ENCODE assay signal across 11 cellular contexts in genomic region chr7:8133955-8134733, GRCh38.
DNase-seq lines count a peak whose midpoint lies in the region; ATAC-seq and TF ChIP-seq lines count a peak whose summit lies in the region.
"Had no signal": no experiment of that assay in that cellular context is flagged by ENCODE, and none has a peak within 500 bp of the region (broad histone marks: within the 10 kb centered on the region; RNA-seq: fewer than 3 reads in every experiment).

No MANE protein-coding gene starts in this region.

- no peaks in the 10 kb centered on the region for H3K36me3 ChIP-seq in prostate gland
- H3K36me3 ChIP-seq in mesendoderm (ENCODE audit: control insufficient read depth, insufficient read depth, low read length), result no peaks in the 10 kb centered on the region
- H3K36me3 ChIP-seq: cardiac muscle cell, thoracic aorta had no signal

- no peak overlapping the region for H3K56ac ChIP-seq in mesendoderm (ENCODE audit: low read length)

- POLR2A ChIA-PET in CD4-positive, alpha-beta T cell (lab: Charles Lee), result interaction anchor here (0.6 to 3.6 kb wide), 11 partner anchors 9 to 494 kb away, joined by 3 to 36 read pairs (median 4); partner anchors contain the start of genes GLCCI1 and UMAD1

- CTCF ChIA-PET in CD4-positive, alpha-beta T cell (lab: Charles Lee), result interaction anchor here (1.1 to 3.0 kb wide), 3 partner anchors 8 to 166 kb away, joined by 3 to 14 read pairs (median 5); no protein-coding TSS in a partner anchor

- no peak overlapping the region for H3K18ac ChIP-seq in mesendoderm (ENCODE audit: low read length)

- no peak for TF ChIP-seq CTCF in CD4-positive, alpha-beta T cell (IDR thresholded peaks at IDR 0.05)
- TF ChIP-seq CTCF in prostate gland (IDR thresholded peaks at IDR 0.05), result no peak

- H3K9me3 Mint-ChIP-seq in CD4-positive, alpha-beta T cell, result no peaks in the 10 kb centered on the region
- H3K9me3 Mint-ChIP-seq in activated naive CD8-positive, alpha-beta T cell (ENCODE audit: low read depth), result no peaks in the 10 kb centered on the region

- no peaks in the 10 kb centered on the region for H3K79me2 ChIP-seq in mesendoderm (ENCODE audit: control insufficient read depth, insufficient read depth, low read length)

- peak; percentile 33 for ATAC-seq in CD4-positive, alpha-beta T cell (ENCODE audit: poor library complexity)
- ATAC-seq in GM19351 (IDR thresholded peaks at IDR 0.05; ENCODE audit: unreplicated experiment), result peak; percentile 68
- peak; percentile 56 for ATAC-seq in HG03108 (IDR thresholded peaks at IDR 0.05; ENCODE audit: unreplicated experiment)
- ATAC-seq: Panc1 had no signal

- H3K27ac ChIP-seq in CD4-positive, alpha-beta T cell (ENCODE audit: low read depth, low read length), result peak overlapping the region; percentile 79
- H3K27ac ChIP-seq in prostate gland (no peak overlapping the region), mesendoderm (ENCODE audit: low read depth, low read length) (no peak overlapping the region)
- H3K27ac ChIP-seq: cardiac muscle cell, thoracic aorta had no signal

- no peak for TF ChIP-seq POLR2A in prostate gland (IDR thresholded peaks at IDR 0.05)

- no peak overlapping the region for H2BK5ac ChIP-seq in mesendoderm (ENCODE audit: low read length)

- H3K9me3 ChIP-seq in CD4-positive, alpha-beta T cell (ENCODE audit: control insufficient read depth, low read length), result no peaks in the 10 kb centered on the region
- H3K9me3 ChIP-seq in prostate gland, result no peaks in the 10 kb centered on the region
- H3K9me3 ChIP-seq: thoracic aorta had no signal

- no peaks in the 10 kb centered on the region for H3K79me1 ChIP-seq in mesendoderm (ENCODE audit: low read length)

- H4K8ac ChIP-seq in mesendoderm (ENCODE audit: low read depth, low read length), result no peak overlapping the region

- H3K27me3 ChIP-seq in CD4-positive, alpha-beta T cell (ENCODE audit: control insufficient read depth, insufficient read depth, low read length), result no peaks in the 10 kb centered on the region
- H3K27me3 ChIP-seq in prostate gland (replicated peaks; ENCODE audit: insufficient read depth) (no peaks in the 10 kb centered on the region), mesendoderm (ENCODE audit: insufficient read depth, low read length, poor library complexity) (no peaks in the 10 kb centered on the region)

- no peak for DNase-seq in CD4-positive, alpha-beta T cell
- DNase-seq in EL, result no peak
- no peak for DNase-seq in NOMO-1 (lab: John Stamatoyannopoulos, UW; ENCODE audit: unreplicated experiment in 2 of 2)
- DNase-seq in prostate gland (ENCODE audit: low spot score), result no peak
- no peak for DNase-seq in mesendoderm

- H3K36me3 Mint-ChIP-seq in CD4-positive, alpha-beta T cell (ENCODE audit: low read depth), result no peaks in the 10 kb centered on the region
- no peaks in the 10 kb centered on the region for H3K36me3 Mint-ChIP-seq in activated naive CD8-positive, alpha-beta T cell

- H3K4ac ChIP-seq in mesendoderm (ENCODE audit: low read depth, low read length), result no peak overlapping the region

- no peak overlapping the region for H2BK15ac ChIP-seq in mesendoderm (replicated peaks; ENCODE audit: low read depth)

- H3K4me3 Mint-ChIP-seq in CD4-positive, alpha-beta T cell, result peak overlapping the region; percentile 25
- H3K4me3 Mint-ChIP-seq in activated naive CD8-positive, alpha-beta T cell, result peak overlapping the region; percentile 13

- no peak overlapping the region for H3K9ac ChIP-seq in mesendoderm (ENCODE audit: low read length)

- no peak overlapping the region for H4K5ac ChIP-seq in mesendoderm (ENCODE audit: low read length)

- H3K4me1 Mint-ChIP-seq in CD4-positive, alpha-beta T cell (ENCODE audit: low read depth), result peaks cover 79% of the 10 kb centered on the region
- H3K4me1 Mint-ChIP-seq in activated naive CD8-positive, alpha-beta T cell (ENCODE audit: low read depth), result peaks cover 61% of the 10 kb centered on the region

- 80% methylated on average over 10 of the region's 10 CpGs for WGBS in prostate gland
- no CpG with 5 or more reads among the region's 10 CpGs for WGBS in mesendoderm (ENCODE audit: extremely low coverage, insufficient coverage, low lambda C conversion rate)

- no peak overlapping the region for H3K23ac ChIP-seq in mesendoderm (ENCODE audit: low read length)

- no peak overlapping the region for H2BK120ac ChIP-seq in mesendoderm (ENCODE audit: low read depth, low read length)

- intact Hi-C loops in CD4-positive, alpha-beta T cell (cut with DNase I, micrococcal nuclease), result loop anchor here (1.0 to 5.0 kb wide), 6 partner anchors 8 to 452 kb away; partner anchors contain the start of gene GLCCI1 (in 1 of the 2)
- intact Hi-C loops in prostate gland (cut with DNase I), result no loop called here

- H3K4me2 ChIP-seq in mesendoderm (ENCODE audit: low read length), result no peak overlapping the region

- no peaks in the 10 kb centered on the region for H3K4me1 ChIP-seq in prostate gland (replicated peaks)
- H3K4me1 ChIP-seq in mesendoderm (ENCODE audit: control insufficient read depth, low read depth, low read length), result peaks cover 3% of the 10 kb centered on the region

- peak overlapping the region; percentile 96 for H3K27ac Mint-ChIP-seq in CD4-positive, alpha-beta T cell
- H3K27ac Mint-ChIP-seq in activated naive CD8-positive, alpha-beta T cell, result peak overlapping the region; percentile 69

- no peaks in the 10 kb centered on the region for H3K27me3 Mint-ChIP-seq in CD4-positive, alpha-beta T cell
- no peaks in the 10 kb centered on the region for H3K27me3 Mint-ChIP-seq in activated naive CD8-positive, alpha-beta T cell

- H3K4me3 ChIP-seq in prostate gland, result no peak overlapping the region
- no peak overlapping the region for H3K4me3 ChIP-seq in mesendoderm (ENCODE audit: low read length)
- H3K4me3 ChIP-seq: cardiac muscle cell, thoracic aorta had no signal

- no peak overlapping the region for H2AK5ac ChIP-seq in mesendoderm (ENCODE audit: low read length)
